18 cellular contexts compared by ENCODE assay signal in genomic region chr9:33114746-33115145, GRCh38. TPM values are rescaled to one million over a fixed set of nuclear protein-coding genes. Genes with fewer than 3 reads are reported as not detected.
DNase-seq lines count a peak whose midpoint lies in the region; ATAC-seq, FAIRE-seq and TF ChIP-seq lines count a peak whose summit lies in the region.
"Had no signal": no experiment of that assay in that cellular context is flagged by ENCODE, and none has a peak within 500 bp of the region (broad histone marks: within the 10 kb centered on the region; RNA-seq: fewer than 3 reads in every experiment).

No MANE protein-coding gene starts in this region.

- TF ChIP-seq CTCF in RWPE1 (conservative IDR thresholded peaks at IDR 0.05; ENCODE audit: low read depth): no peak

- H3K36me3 Mint-ChIP-seq in effector memory CD8-positive, alpha-beta T cell (ENCODE audit: insufficient read depth): peaks cover 96% of the 10 kb centered on the region
- peaks cover 98% of the 10 kb centered on the region for H3K36me3 Mint-ChIP-seq in stimulated activated effector memory CD8-positive, alpha-beta T cell treated with anti-CD3 and anti-CD28 coated beads, Interleukin-12 subunit alpha, Interleukin-12 subunit beta, amount 100 ng/mL, for 72 hours

- POLR2A ChIA-PET in RWPE1 (lab: Yijun Ruan, JAX; ENCODE audit: low non-redundant PET): no interaction called here

- no peaks in the 10 kb centered on the region for H3K27me3 Mint-ChIP-seq in effector memory CD8-positive, alpha-beta T cell
- H3K27me3 Mint-ChIP-seq: CD4-positive, CD25-positive, alpha-beta regulatory T cell had no signal

- peak overlapping the region; percentile 22; the same call in 1 of the 2 replicates for H3K27ac ChIP-seq in RWPE1

- ATAC-seq in Right ventricle myocardium superior (ENCODE audit: poor library complexity): peak; percentile 6
- ATAC-seq in Right ventricle myocardium inferior: no peak
- no peak for ATAC-seq in effector memory CD8-positive, alpha-beta T cell (replicated peaks)
- no peak for ATAC-seq in stimulated activated effector memory CD8-positive, alpha-beta T cell treated with anti-CD3 and anti-CD28 coated beads, Interleukin-12 subunit alpha, Interleukin-12 subunit beta, amount 100 ng/mL, for 72 hours
- ATAC-seq in HG03354 (IDR thresholded peaks at IDR 0.05; ENCODE audit: poor library complexity, severe bottlenecking, unreplicated experiment): no peak

- intact Hi-C loops in Right ventricle myocardium superior (cut with DNase I): no loop called here
- intact Hi-C loops in Right ventricle myocardium inferior (cut with DNase I): no loop called here

- H3K4me1 Mint-ChIP-seq in effector memory CD8-positive, alpha-beta T cell (ENCODE audit: low read depth in 2 of 2): peaks cover 21 to 27% of the 10 kb centered on the region in 2 donors
- peaks cover 44% of the 10 kb centered on the region for H3K4me1 Mint-ChIP-seq in stimulated activated effector memory CD8-positive, alpha-beta T cell treated with anti-CD3 and anti-CD28 coated beads, Interleukin-12 subunit alpha, Interleukin-12 subunit beta, amount 100 ng/mL, for 72 hours

- FAIRE-seq in HTR-8/SVneo (lab: Jason Lieb, UNC): no peak

- CTCF ChIA-PET in RWPE1 (lab: Yijun Ruan, JAX): no interaction called here

- H3K27ac Mint-ChIP-seq in effector memory CD8-positive, alpha-beta T cell: peak overlapping the region; percentile 29 to 93
- peak overlapping the region; percentile 64 for H3K27ac Mint-ChIP-seq in stimulated activated effector memory CD8-positive, alpha-beta T cell treated with anti-CD3 and anti-CD28 coated beads, Interleukin-12 subunit alpha, Interleukin-12 subunit beta, amount 100 ng/mL, for 72 hours

- peak overlapping the region in 1 of 2 donors; percentile 37 for H3K4me3 Mint-ChIP-seq in effector memory CD8-positive, alpha-beta T cell
- no peak overlapping the region for H3K4me3 Mint-ChIP-seq in stimulated activated effector memory CD8-positive, alpha-beta T cell treated with anti-CD3 and anti-CD28 coated beads, Interleukin-12 subunit alpha, Interleukin-12 subunit beta, amount 100 ng/mL, for 72 hours
- H3K4me3 Mint-ChIP-seq: CD4-positive, CD25-positive, alpha-beta regulatory T cell had no signal

- DNase-seq in Right ventricle myocardium superior (no peak), Right ventricle myocardium inferior (ENCODE audit: missing footprints) (no peak), RWPE1 (ENCODE audit: low spot score) (no peak), HTR-8/SVneo (ENCODE audit: insufficient read length, low spot score) (no peak), OCI-M2 (lab: John Stamatoyannopoulos, UW; ENCODE audit: unreplicated experiment) (no peak)
- DNase-seq in effector memory CD8-positive, alpha-beta T cell: no peak
- DNase-seq in stimulated activated effector memory CD8-positive, alpha-beta T cell treated with anti-CD3 and anti-CD28 coated beads, Interleukin-12 subunit alpha, Interleukin-12 subunit beta, amount 100 ng/mL, for 72 hours (ENCODE audit: low spot score in 2 of 2): no peak
- DNase-seq: ACHN; AML-193; CD4-positive, CD25-positive, alpha-beta regulatory T cell; DMS53; IMR-90; MM.1S; NCI-H1092 treated with DMSO at 0.1 percent for 48 hours; NCI-H1694; NCI-H2227 treated with DMSO at 0.1 percent for 48 hours; NCI-H524 had no signal

- H3K9me3 Mint-ChIP-seq in effector memory CD8-positive, alpha-beta T cell: no peaks in the 10 kb centered on the region
- H3K9me3 Mint-ChIP-seq in stimulated activated effector memory CD8-positive, alpha-beta T cell treated with anti-CD3 and anti-CD28 coated beads, Interleukin-12 subunit alpha, Interleukin-12 subunit beta, amount 100 ng/mL, for 72 hours: no peaks in the 10 kb centered on the region
- H3K9me3 Mint-ChIP-seq: CD4-positive, CD25-positive, alpha-beta regulatory T cell had no signal

RNA-seq across cellular contexts. Expression of gene SMU1, which starts 38.3 kb away (rescaled TPM):
- total RNA-seq in Right ventricle myocardium superior: 14.6 TPM
- total RNA-seq in Right ventricle myocardium inferior: 15.2 TPM

RNA-seq across cellular contexts. Expression of gene B4GALT1, which starts 52.4 kb away (rescaled TPM):
- total RNA-seq in Right ventricle myocardium superior (41.0 TPM), Right ventricle myocardium inferior (43.6 TPM)
